Comparison of ENCODE assay signal across 9 cellular contexts in the genomic region with DNA sequence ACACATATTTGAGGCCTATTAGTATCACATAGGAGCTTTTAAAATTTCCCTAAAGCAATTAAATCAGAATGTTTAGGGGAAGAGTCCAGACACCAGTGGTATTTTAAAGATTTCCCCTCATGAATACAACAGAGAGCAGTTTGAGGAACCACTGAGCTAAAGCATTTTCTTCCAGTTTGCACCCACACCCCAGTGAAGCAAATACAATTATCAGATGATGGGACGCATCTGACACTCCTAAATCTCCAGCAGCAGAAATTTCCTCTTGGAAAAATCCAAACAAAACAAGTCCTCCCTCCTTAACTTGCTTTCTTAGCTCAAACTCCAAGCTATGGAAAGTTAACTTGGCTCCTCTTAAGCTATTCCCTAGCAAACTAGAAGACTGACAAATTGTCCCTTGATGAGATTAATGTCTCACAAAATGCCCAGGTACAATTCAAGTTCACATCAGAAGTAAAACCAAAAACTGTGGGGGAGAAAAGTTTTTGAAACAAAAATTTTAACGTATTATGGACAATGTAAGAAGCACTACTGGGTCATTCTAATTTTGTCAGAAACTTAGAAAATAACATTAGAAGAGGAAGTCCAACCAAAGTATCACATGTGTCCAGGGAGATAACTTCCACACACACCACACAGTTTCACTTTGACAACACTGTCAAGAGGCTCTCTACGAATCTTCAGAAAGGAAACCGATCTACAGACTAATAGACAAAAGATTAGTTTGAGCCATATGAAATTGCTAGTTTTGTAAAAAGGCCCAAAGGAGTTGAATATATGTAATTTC.
DNase-seq lines count a peak whose midpoint lies in the region; ATAC-seq and TF ChIP-seq lines count a peak whose summit lies in the region.
"Had no signal": no experiment of that assay in that cellular context is flagged by ENCODE, and none has a peak within 500 bp of the region (broad histone marks: within the 10 kb centered on the region; RNA-seq: fewer than 3 reads in every experiment).

No MANE protein-coding gene starts in this region.

- H3K4me3 ChIP-seq in foreskin fibroblast (ENCODE audit: low read depth in 1 of 2, low read length in 2 of 2) = no peak overlapping the region

- H3K36me3 Mint-ChIP-seq in CD14-positive monocyte = peaks cover 0 to under 1% of the 10 kb centered on the region in 2 donors
- H3K36me3 Mint-ChIP-seq in dendritic cell treated with granulocyte-macrophage colony-stimulating factor and Interleukin-4, amounts not matched to agents 40 ng/mL and 50 ng/mL, for 4 days (ENCODE audit: low read depth) = peaks cover 9% of the 10 kb centered on the region
- peaks cover 0 to 5% of the 10 kb centered on the region in 2 donors for H3K36me3 Mint-ChIP-seq in activated naive CD4-positive, alpha-beta T cell treated with anti-CD3 and anti-CD28 coated beads, Interleukin-2, amount 50 U/mL, for 72 hours

- ATAC-seq in GM19467 (IDR thresholded peaks at IDR 0.05; ENCODE audit: unreplicated experiment) (peak; percentile 88), HG03439 (IDR thresholded peaks at IDR 0.05; ENCODE audit: unreplicated experiment) (peak; percentile 85)
- no peak for ATAC-seq in activated naive CD4-positive, alpha-beta T cell treated with anti-CD3 and anti-CD28 coated beads, Interleukin-2, amount 50 U/mL, for 72 hours

- TF ChIP-seq CTCF in CD14-positive monocyte (IDR thresholded peaks at IDR 0.05) (no peak), foreskin fibroblast (IDR thresholded peaks at IDR 0.05; ENCODE audit: low read depth, low read length) (no peak)

- DNase-seq in CD14-positive monocyte (ENCODE audit: low spot score) (no peak), foreskin fibroblast (no peak), NCI-H510A (lab: John Stamatoyannopoulos, UW) (no peak), SW 1271 (lab: John Stamatoyannopoulos, UW) (no peak)
- DNase-seq in activated naive CD4-positive, alpha-beta T cell treated with anti-CD3 and anti-CD28 coated beads, Interleukin-2, amount 50 U/mL, for 72 hours (ENCODE audit: low spot score in 2 of 2) = no peak
- DNase-seq: DMS53 had no signal

- peak overlapping the region; percentile 63 to 88 for H3K4me3 Mint-ChIP-seq in CD14-positive monocyte
- H3K4me3 Mint-ChIP-seq in dendritic cell treated with granulocyte-macrophage colony-stimulating factor and Interleukin-4, amounts not matched to agents 40 ng/mL and 50 ng/mL, for 4 days = peak overlapping the region; percentile 34

- no peaks in the 10 kb centered on the region for H3K27me3 Mint-ChIP-seq in CD14-positive monocyte (ENCODE audit: low read depth in 3 of 3)
- H3K27me3 Mint-ChIP-seq in dendritic cell treated with granulocyte-macrophage colony-stimulating factor and Interleukin-4, amounts not matched to agents 40 ng/mL and 50 ng/mL, for 4 days = no peaks in the 10 kb centered on the region

- H3K4me1 Mint-ChIP-seq in CD14-positive monocyte = peaks cover 21% of the 10 kb centered on the region
- H3K4me1 Mint-ChIP-seq in dendritic cell treated with granulocyte-macrophage colony-stimulating factor and Interleukin-4, amounts not matched to agents 40 ng/mL and 50 ng/mL, for 4 days (ENCODE audit: low read depth) = peaks cover 34% of the 10 kb centered on the region

- H3K27ac Mint-ChIP-seq in CD14-positive monocyte = peak overlapping the region; percentile 54 to 80 (median 71)
- peak overlapping the region; percentile 96 for H3K27ac Mint-ChIP-seq in dendritic cell treated with granulocyte-macrophage colony-stimulating factor and Interleukin-4, amounts not matched to agents 40 ng/mL and 50 ng/mL, for 4 days
- no peak overlapping the region for H3K27ac Mint-ChIP-seq in activated naive CD4-positive, alpha-beta T cell treated with anti-CD3 and anti-CD28 coated beads, Interleukin-2, amount 50 U/mL, for 72 hours

- no peaks in the 10 kb centered on the region for H3K9me3 Mint-ChIP-seq in CD14-positive monocyte
- no peaks in the 10 kb centered on the region for H3K9me3 Mint-ChIP-seq in dendritic cell treated with granulocyte-macrophage colony-stimulating factor and Interleukin-4, amounts not matched to agents 40 ng/mL and 50 ng/mL, for 4 days
- H3K9me3 Mint-ChIP-seq in activated naive CD4-positive, alpha-beta T cell treated with anti-CD3 and anti-CD28 coated beads, Interleukin-2, amount 50 U/mL, for 72 hours = no peaks in the 10 kb centered on the region

- intact Hi-C loops in CD14-positive monocyte (cut with micrococcal nuclease) = no loop called here
- intact Hi-C loops in dendritic cell treated with granulocyte-macrophage colony-stimulating factor and Interleukin-4, amounts not matched to agents 40 ng/mL and 50 ng/mL, for 4 days (cut with micrococcal nuclease) = loop anchor here (5.0 kb wide), 3 partner anchors 45 to 625 kb away; a partner anchor contains a TSS

Comparison
In these comparisons a context has a peak if more than half of its experiments do, and no peak if none do; other contexts are left out.
1. H3K27ac Mint-ChIP-seq: peak in CD14-positive monocyte (7 of 7) and dendritic cell treated with granulocyte-macrophage colony-stimulating factor and Interleukin-4, amounts not matched to agents 40 ng/mL and 50 ng/mL, for 4 days (single experiment); none in activated naive CD4-positive, alpha-beta T cell treated with anti-CD3 and anti-CD28 coated beads, Interleukin-2, amount 50 U/mL, for 72 hours (0 of 2).
2. ATAC-seq: peak in GM19467 (single experiment) and HG03439 (single experiment); none in activated naive CD4-positive, alpha-beta T cell treated with anti-CD3 and anti-CD28 coated beads, Interleukin-2, amount 50 U/mL, for 72 hours (0 of 2).